ENCODE assay signal across 29 cellular contexts in genomic region chr22:47786650-47787290, GRCh38.
"Had no signal": no experiment of that assay in that cellular context is flagged by ENCODE, and none has a peak within 500 bp of the region (broad histone marks: within the 10 kb centered on the region; RNA-seq: fewer than 3 reads in every experiment).

No MANE protein-coding gene starts in this region.

- H3K27me3 Mint-ChIP-seq: activated naive CD4-positive, alpha-beta T cell treated with anti-CD3 and anti-CD28 coated beads, Interleukin-2, amount 10 ng/mL, durations not matched to agents 7 days and 5 days had no signal

- H3K27ac Mint-ChIP-seq: activated CD4-positive, alpha-beta memory T cell treated with anti-CD3 and anti-CD28 coated beads, Interleukin-2, amount 10 ng/mL, durations not matched to agents 7 days and 5 days; activated naive CD4-positive, alpha-beta T cell treated with anti-CD3 and anti-CD28 coated beads, Interleukin-2, amount 10 ng/mL, durations not matched to agents 7 days and 5 days; activated naive CD8-positive, alpha-beta T cell; activated naive CD8-positive, alpha-beta T cell treated with anti-CD3 and anti-CD28 coated beads, Interleukin-2, amount 50 U/mL, for 24 hours; brain had no signal

- H3K36me3 Mint-ChIP-seq: activated naive CD4-positive, alpha-beta T cell treated with anti-CD3 and anti-CD28 coated beads, Interleukin-2, amount 10 ng/mL, durations not matched to agents 7 days and 5 days; activated naive CD8-positive, alpha-beta T cell; brain had no signal

- DNase-seq: activated CD4-positive, alpha-beta memory T cell treated with anti-CD3 and anti-CD28 coated beads, Interleukin-2, amount 10 ng/mL, durations not matched to agents 7 days and 5 days; activated CD4-positive, alpha-beta T cell treated with anti-CD3 and anti-CD28 coated beads for 1 hour; activated CD4-positive, alpha-beta T cell treated with anti-CD3 and anti-CD28 coated beads for 48 hours; activated CD4-positive, CD25-positive, alpha-beta regulatory T cell; activated effector memory CD4-positive, alpha-beta T cell treated with Interleukin-2 at 50 U/mL for 16 hours; activated naive CD4-positive, alpha-beta T cell treated with anti-CD3 and anti-CD28 coated beads, Interleukin-2, amount 10 ng/mL, durations not matched to agents 7 days and 5 days; activated naive CD8-positive, alpha-beta T cell treated with anti-CD3 and anti-CD28 coated beads, Interleukin-2, amount 50 U/mL, for 24 hours; activated T-cell treated with anti-CD3 and anti-CD28 coated beads, Interleukin-2, amount 50 U/mL, for 48 hours; anterior cingulate cortex; caudate nucleus; cerebellar nuclear complex; MM.1S; MV-4-11; NCI-H1092; NCI-H1436 treated with DMSO at 0.1 percent for 48 hours; NCI-H1694 treated with DMSO at 0.1 percent for 48 hours; NCI-H2029; NCI-H345; NCI-H524 treated with DMSO at 0.1 percent for 48 hours; NK-92 treated with Interleukin-12 subunit alpha and Interleukin-12 subunit beta, amount 100 ng/mL, for 24 hours; PC-9; SIG-M5; SW 1271; T-helper 1 cell; T-helper 2 cell; T-helper 9 cell had no signal

- H3K4me3 Mint-ChIP-seq: activated CD4-positive, alpha-beta memory T cell treated with anti-CD3 and anti-CD28 coated beads, Interleukin-2, amount 10 ng/mL, durations not matched to agents 7 days and 5 days; activated naive CD4-positive, alpha-beta T cell treated with anti-CD3 and anti-CD28 coated beads, Interleukin-2, amount 10 ng/mL, durations not matched to agents 7 days and 5 days; activated naive CD8-positive, alpha-beta T cell; activated naive CD8-positive, alpha-beta T cell treated with anti-CD3 and anti-CD28 coated beads, Interleukin-2, amount 50 U/mL, for 24 hours; brain had no signal

- H3K4me1 Mint-ChIP-seq: activated CD4-positive, alpha-beta memory T cell treated with anti-CD3 and anti-CD28 coated beads, Interleukin-2, amount 10 ng/mL, durations not matched to agents 7 days and 5 days; activated naive CD4-positive, alpha-beta T cell treated with anti-CD3 and anti-CD28 coated beads, Interleukin-2, amount 10 ng/mL, durations not matched to agents 7 days and 5 days; activated naive CD8-positive, alpha-beta T cell treated with anti-CD3 and anti-CD28 coated beads, Interleukin-2, amount 50 U/mL, for 24 hours had no signal

- ATAC-seq: activated naive CD8-positive, alpha-beta T cell treated with anti-CD3 and anti-CD28 coated beads, Interleukin-2, amount 50 U/mL, for 24 hours; Right ventricle myocardium inferior had no signal
